27 cellular contexts compared by ENCODE assay signal in genomic region chr2:12031871-12032270, GRCh38.
DNase-seq lines count a peak whose midpoint lies in the region; ATAC-seq, FAIRE-seq and TF ChIP-seq lines count a peak whose summit lies in the region.
"Had no signal": no experiment of that assay in that cellular context is flagged by ENCODE, and none has a peak within 500 bp of the region (broad histone marks: within the 10 kb centered on the region; RNA-seq: fewer than 3 reads in every experiment).

No MANE protein-coding gene starts in this region.

- no peak for TF ChIP-seq CTCF in SU-DHL-6 (IDR thresholded peaks at IDR 0.05; ENCODE audit: insufficient read depth, low read length, poor library complexity, severe bottlenecking)

- H3K27me3 ChIP-seq in Karpas-422 (ENCODE audit: low read length), result no peaks in the 10 kb centered on the region
- no peaks in the 10 kb centered on the region for H3K27me3 ChIP-seq in SU-DHL-6 (ENCODE audit: low read length)
- H3K27me3 ChIP-seq: MG63, tibial artery had no signal

- peak overlapping the region; percentile 99 for H3K27ac ChIP-seq in Karpas-422 (ENCODE audit: low read length)
- H3K27ac ChIP-seq in SU-DHL-6 (ENCODE audit: low read depth, low read length), result peak overlapping the region; percentile 99
- H3K27ac ChIP-seq: 22Rv1, PC-9, tibial artery had no signal

- H3K9me2 ChIP-seq in Karpas-422 (replicated peaks; ENCODE audit: insufficient read depth, low read length), result no peaks in the 10 kb centered on the region
- no peaks in the 10 kb centered on the region for H3K9me2 ChIP-seq in SU-DHL-6 (replicated peaks; ENCODE audit: insufficient read depth, low read length)

- DNase-seq in DMS153 (lab: John Stamatoyannopoulos, UW) (peak; percentile 55), DMS153 treated with DMSO at 0.1 percent for 48 hours (lab: John Stamatoyannopoulos, UW; ENCODE audit: unreplicated experiment) (no peak), Karpas-422 (peak; percentile 96), urothelium cell line (ENCODE audit: low spot score) (no peak)
- DNase-seq: activated CD4-positive, alpha-beta T cell treated with anti-CD3 and anti-CD28 coated beads for 1 hour; activated CD8-positive, alpha-beta memory T cell treated with anti-CD3 and anti-CD28 coated beads for 24 hours; activated naive CD4-positive, alpha-beta T cell treated with Interleukin-2 at 50 U/mL for 16 hours; activated T-cell treated with anti-CD3 and anti-CD28 coated beads, Interleukin-2, amount 50 U/mL, for 48 hours; aorta; COR-L47; DND-41; MG63; NCI-H146; NCI-H2227 treated with DMSO at 0.1 percent for 48 hours; NCI-H82; PC-9; retina; SHP77; stimulated activated CD4-positive, alpha-beta T cell treated with anti-CD3 and anti-CD28 coated beads, Interleukin-4, amount 100 ng/mL, for 4 hours; stimulated activated naive CD8-positive, alpha-beta T cell treated with anti-CD3 and anti-CD28 coated beads, Interleukin-15, amount 100 ng/mL, for 72 hours; tibial artery had no signal

- H3K36me3 ChIP-seq in Karpas-422 (ENCODE audit: insufficient read depth, low read length), result no peaks in the 10 kb centered on the region
- H3K36me3 ChIP-seq in SU-DHL-6 (ENCODE audit: low read length), result no peaks in the 10 kb centered on the region
- H3K36me3 ChIP-seq: MG63, tibial artery had no signal

- peaks cover 69% of the 10 kb centered on the region for H3K4me1 ChIP-seq in Karpas-422 (ENCODE audit: low read length)
- H3K4me1 ChIP-seq: tibial artery had no signal

- H4K20me1 ChIP-seq in Karpas-422 (ENCODE audit: insufficient read depth, low read depth, low read length) (no peaks in the 10 kb centered on the region), SU-DHL-6 (ENCODE audit: low read depth, low read length) (no peaks in the 10 kb centered on the region)

- H3K4me3 ChIP-seq in Karpas-422 (ENCODE audit: low read length), result 0 out of 2 replicates have a peak overlapping the region, but pooled peaks have one; percentile 19
- no peak overlapping the region for H3K4me3 ChIP-seq in SU-DHL-6 (ENCODE audit: insufficient read depth, low read length, poor library complexity, severe bottlenecking)
- H3K4me3 ChIP-seq: MG63, PC-9, tibial artery had no signal

- H3K9me3 ChIP-seq in Karpas-422 (ENCODE audit: low read length) (no peaks in the 10 kb centered on the region), SU-DHL-6 (ENCODE audit: insufficient read depth, low read length) (no peaks in the 10 kb centered on the region)
- H3K9me3 ChIP-seq: MG63, tibial artery had no signal

- H3K9ac ChIP-seq in Karpas-422 (ENCODE audit: low read length), result peak overlapping the region; percentile 72
- peak overlapping the region; percentile 60 for H3K9ac ChIP-seq in SU-DHL-6 (ENCODE audit: low read length)

- H3K79me2 ChIP-seq in Karpas-422 (ENCODE audit: low read length) (no peaks in the 10 kb centered on the region), SU-DHL-6 (ENCODE audit: insufficient read depth, low read length) (no peaks in the 10 kb centered on the region)

- H2AFZ ChIP-seq in Karpas-422 (ENCODE audit: low read length) (no peak overlapping the region), SU-DHL-6 (ENCODE audit: low read depth, low read length, severe bottlenecking) (no peak overlapping the region)
- H2AFZ ChIP-seq: PC-9 had no signal

- peak; percentile 20 for FAIRE-seq in urothelium cell line (lab: Jason Lieb, UNC)
- FAIRE-seq: endometrium had no signal

- no peak for ATAC-seq in HG02884 (IDR thresholded peaks at IDR 0.05; ENCODE audit: unreplicated experiment)
- no peak for ATAC-seq in HG03469 (IDR thresholded peaks at IDR 0.05; ENCODE audit: unreplicated experiment)
- ATAC-seq in GM19023 (IDR thresholded peaks at IDR 0.05; ENCODE audit: unreplicated experiment), result no peak
- ATAC-seq: stimulated activated naive CD8-positive, alpha-beta T cell treated with anti-CD3 and anti-CD28 coated beads, Interleukin-15, amount 100 ng/mL, for 72 hours had no signal

- H3K4me2 ChIP-seq in Karpas-422 (ENCODE audit: low read depth, low read length, poor library complexity, severe bottlenecking) (peak overlapping the region; percentile 65), SU-DHL-6 (ENCODE audit: low read depth, low read length, poor library complexity, severe bottlenecking) (peak overlapping the region; percentile 82)
- H3K4me2 ChIP-seq: PC-9 had no signal

- H3F3A ChIP-seq in SU-DHL-6 (ENCODE audit: insufficient read depth), result peaks cover 62% of the 10 kb centered on the region

Comparison
In these comparisons a context has a peak if more than half of its experiments do, and no peak if none do; other contexts are left out.
1. DNase-seq: peak in DMS153 (single experiment) and Karpas-422 (single experiment); none in DMS153 treated with DMSO at 0.1 percent for 48 hours (single experiment) and urothelium cell line (single experiment).